31 cellular contexts compared by ENCODE assay signal in the genomic region with DNA sequence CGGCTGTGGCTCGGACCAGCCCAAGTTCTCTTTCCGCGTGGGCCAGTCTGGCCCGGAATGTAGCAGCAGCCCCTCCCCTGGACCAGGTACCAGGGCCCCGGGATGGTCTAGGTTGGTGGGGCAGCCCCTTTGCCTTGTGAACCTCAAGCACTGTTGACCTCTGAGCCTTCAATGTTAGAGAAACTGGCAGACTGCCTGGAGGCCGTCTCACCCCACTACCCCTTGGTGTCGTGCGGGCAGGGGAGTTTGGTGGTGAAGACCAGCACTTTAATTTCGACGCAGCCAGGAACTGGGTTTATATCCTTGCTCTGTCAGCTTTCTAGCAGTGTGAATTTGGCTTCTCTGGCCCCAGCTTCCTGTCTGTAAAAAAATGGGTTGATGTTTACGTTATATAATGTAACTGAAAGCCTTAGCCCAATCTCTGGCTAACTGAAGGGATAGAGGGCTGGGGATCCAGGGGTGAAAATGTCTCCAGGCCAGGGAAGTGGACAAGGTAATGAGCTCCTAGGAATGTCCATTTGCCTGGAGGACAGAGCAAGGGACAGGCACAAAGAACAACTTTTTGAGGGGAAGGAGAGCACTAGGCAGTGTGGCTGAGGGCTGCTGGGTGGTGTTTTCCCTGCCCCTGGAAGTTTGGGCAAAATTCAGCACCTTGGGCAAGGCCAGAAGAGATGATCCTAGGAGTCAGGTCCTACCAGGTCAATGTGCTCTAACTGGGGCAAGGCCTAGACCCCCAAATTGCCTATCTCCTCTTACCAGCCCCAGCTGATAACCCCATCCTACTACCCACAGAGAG. TPM values are rescaled to one million over a fixed set of nuclear protein-coding genes. Genes with fewer than 3 reads are reported as not detected.
DNase-seq lines count a peak whose midpoint lies in the region; ATAC-seq, FAIRE-seq and TF ChIP-seq lines count a peak whose summit lies in the region.
"Had no signal": no experiment of that assay in that cellular context is flagged by ENCODE, and none has a peak within 500 bp of the region (broad histone marks: within the 10 kb centered on the region; RNA-seq: fewer than 3 reads in every experiment).

No MANE protein-coding gene starts in this region.

- DNase-seq in HepG2 (ENCODE audit: low spot score), result no peak
- DNase-seq in right lobe of liver, result no peak
- DNase-seq in RWPE1 (ENCODE audit: low spot score), result no peak
- no peak for DNase-seq in H1 (ENCODE audit: low read depth in 1 of 2, low spot score in 2 of 2)
- peak; percentile 20 to 53 for DNase-seq in aorta
- DNase-seq in MG63, result no peak
- no peak for DNase-seq in posterior vena cava (ENCODE audit: low spot score)
- no peak for DNase-seq in NCI-H2029 (lab: John Stamatoyannopoulos, UW)
- DNase-seq: activated CD4-positive, CD25-positive, alpha-beta regulatory T cell; activated gamma-delta T cell treated with Interleukin-2 at 50 U/mL for 16 hours; activated T-cell treated with anti-CD3 and anti-CD28 coated beads for 4 hours; amniotic stem cell; foreskin keratinocyte; GOT3; NCI-H1105 treated with DMSO at 0.1 percent for 48 hours; NCI-H1930; NCI-H526; NK-92 treated with Interleukin-12 subunit alpha and Interleukin-12 subunit beta, amount 100 ng/mL, for 24 hours; PC-9; SHP77 treated with DMSO at 0.1 percent for 48 hours; sigmoid colon; stimulated activated CD4-positive, alpha-beta T cell treated with anti-CD3 and anti-CD28 coated beads, Interleukin-4, amount 100 ng/mL, for 4 hours; stimulated activated naive CD4-positive, alpha-beta T cell; testis had no signal

- no peak overlapping the region for H2BK15ac ChIP-seq in H1 (ENCODE audit: low read length)

- TF ChIP-seq RAD21 in HepG2 (CRISPR knock-in tag; IDR thresholded peaks at IDR 0.05), result no peak
- TF ChIP-seq RAD21 in H1 (IDR thresholded peaks at IDR 0.05 in 1 of 2, conservative IDR thresholded peaks at IDR 0.05 in 1 of 2; ENCODE audit: low read depth in 2 of 2, low read length in 2 of 2), result no peak

- peaks cover 19 to 32% of the 10 kb centered on the region in 2 experiments; a peak in 4 of 5 replicates for H3K36me3 ChIP-seq in HepG2 (replicated peaks in 1 of 2; ENCODE audit: control insufficient read depth in 1 of 2, insufficient read depth in 2 of 2, low read length in 2 of 2)
- H3K36me3 ChIP-seq in right lobe of liver, result peaks cover 0 to 38% (median 17%) of the 10 kb centered on the region in 4 donors
- H3K36me3 ChIP-seq in H1 (ENCODE audit: control insufficient read depth in 2 of 4, insufficient read depth in 4 of 4, low read length in 3 of 4), result peaks cover 14 to 37% (median 23%) of the 10 kb centered on the region in 4 experiments; a peak in 6 of 8 replicates
- H3K36me3 ChIP-seq in aorta (ENCODE audit: control insufficient read depth in 1 of 2, insufficient read depth in 2 of 2, low read length in 1 of 2), result peaks cover 3 to 9% of the 10 kb centered on the region in 2 donors
- peaks cover 13% of the 10 kb centered on the region for H3K36me3 ChIP-seq in MG63

- no peak overlapping the region for H3K23ac ChIP-seq in H1 (ENCODE audit: insufficient read length)

- POLR2A ChIA-PET in HepG2 (lab: Yijun Ruan, JAX), result no interaction called here
- POLR2A ChIA-PET in RWPE1 (lab: Yijun Ruan, JAX; ENCODE audit: low non-redundant PET), result no interaction called here
- POLR2A ChIA-PET in H1 (lab: Charles Lee; ENCODE audit: partially characterized antibody), result interaction anchor here (0.5 to 3.3 kb wide), 8 partner anchors 8 to 244 kb away, joined by 3 to 12 read pairs (median 5); partner anchors contain the start of genes MCRS1 and SPATS2

- H3K4me1 ChIP-seq in HepG2 (ENCODE audit: insufficient read depth, low read length) (peaks cover 29% of the 10 kb centered on the region), right lobe of liver (peaks cover 0 to 8% (median 0%) of the 10 kb centered on the region in 4 donors), H1 (replicated peaks in 1 of 4; ENCODE audit: control insufficient read depth in 3 of 4, insufficient read depth in 4 of 4, low read length in 3 of 4) (no peaks in the 10 kb centered on the region; a peak in 1 of 7 replicates), aorta (ENCODE audit: control insufficient read depth in 1 of 2, insufficient read depth in 2 of 2, low read length in 2 of 2) (no peaks in the 10 kb centered on the region)
- H3K4me1 ChIP-seq: foreskin keratinocyte, sigmoid colon, testis, vagina had no signal

- H3K9me3 ChIP-seq in HepG2 (ENCODE audit: low read length) (no peaks in the 10 kb centered on the region), right lobe of liver (no peaks in the 10 kb centered on the region), H1 (ENCODE audit: insufficient read depth in 2 of 2, low read depth in 1 of 2, low read length in 1 of 2) (no peaks in the 10 kb centered on the region), aorta (ENCODE audit: control insufficient read depth, low read length) (no peaks in the 10 kb centered on the region), MG63 (no peaks in the 10 kb centered on the region)
- H3K9me3 ChIP-seq: BLaER1 treated with 17β-estradiol and CSF1 and Interleukin-3, amounts not matched to agents 10 nM and 100 nM; esophagus muscularis mucosa; sigmoid colon; testis; vagina had no signal

- H4K8ac ChIP-seq in H1 (ENCODE audit: extremely low read depth, insufficient read depth, low read length), result peak overlapping the region; percentile 12; the same call in 1 of the 2 replicates

- WGBS in HepG2 (ENCODE audit: low lambda C conversion rate), result 73% methylated on average over 12 of the region's 12 CpGs
- WGBS in right lobe of liver (ENCODE audit: insufficient coverage, low coverage, low lambda C conversion rate, missing lambda C conversion rate), result 49% methylated on average over 7 of the region's 12 CpGs
- 93% methylated on average over 10 of the region's 12 CpGs; no CpG with 5 or more reads in 1 of the 2 experiments for WGBS in H1 (ENCODE audit: extremely low coverage in 1 of 2, insufficient coverage in 1 of 2, insufficient read length in 1 of 2, insufficient replicate concordance in 2 of 2, low coverage in 1 of 2, low lambda C conversion rate in 2 of 2, missing lambda C conversion rate in 1 of 2), 2 experiments
- WGBS in aorta, 2 donors, result 80 to 81% methylated on average over 12 of the region's 12 CpGs

- no peak overlapping the region for H3K4ac ChIP-seq in H1 (replicated peaks; ENCODE audit: insufficient read length, low read depth, low read length)

- H2BK20ac ChIP-seq in H1 (ENCODE audit: low read length), result no peak overlapping the region

- TF ChIP-seq CTCF in HepG2 (CRISPR knock-in tag; IDR thresholded peaks at IDR 0.05) (no peak), right lobe of liver (IDR thresholded peaks at IDR 0.05) (no peak), RWPE1 (conservative IDR thresholded peaks at IDR 0.05; ENCODE audit: low read depth) (no peak), H1 (IDR thresholded peaks at IDR 0.05; ENCODE audit: control extremely low read depth in 1 of 3, insufficient read depth in 1 of 3, low read depth in 1 of 3, low read length in 3 of 3) (no peak)

- no peak overlapping the region for H4K91ac ChIP-seq in H1 (replicated peaks; ENCODE audit: insufficient read length, low read length)

- no peak overlapping the region for H2BK120ac ChIP-seq in H1 (replicated peaks; ENCODE audit: low read depth, low read length)

- H3K79me2 ChIP-seq in HepG2 (ENCODE audit: insufficient read depth, low read length) (no peaks in the 10 kb centered on the region), H1 (ENCODE audit: control insufficient read depth in 1 of 2, insufficient read depth in 2 of 2, low read length in 2 of 2) (no peaks in the 10 kb centered on the region)

- peak; percentile 10; the same call in 2 of the 3 replicates for ATAC-seq in HepG2
- no peak for ATAC-seq in right lobe of liver
- no peak for ATAC-seq in aorta (ENCODE audit: low FRiP score)
- ATAC-seq: foreskin keratinocyte, GM12878 had no signal

- TF ChIP-seq POLR2A in HepG2 (IDR thresholded peaks at IDR 0.05; ENCODE audit: insufficient read depth in 1 of 2, low read depth in 2 of 2, low read length in 2 of 2), result no peak
- TF ChIP-seq POLR2A in right lobe of liver (IDR thresholded peaks at IDR 0.05), result no peak
- no peak for TF ChIP-seq POLR2A in H1 (IDR thresholded peaks at IDR 0.05; ENCODE audit: control extremely low read depth in 1 of 2, low read depth in 2 of 2, low read length in 2 of 2)

- no peak overlapping the region for H3K4me3 ChIP-seq in HepG2 (replicated peaks in 1 of 3; ENCODE audit: insufficient read depth in 1 of 3, low read depth in 2 of 3, low read length in 3 of 3)
- H3K4me3 ChIP-seq in right lobe of liver, result no peak overlapping the region
- H3K4me3 ChIP-seq in H1 (ENCODE audit: extremely low read depth in 1 of 4, insufficient read depth in 2 of 4, low read depth in 3 of 4, low read length in 4 of 4), result no peak overlapping the region
- no peak overlapping the region for H3K4me3 ChIP-seq in aorta (ENCODE audit: low read length in 2 of 2)
- H3K4me3 ChIP-seq in MG63, result no peak overlapping the region
- H3K4me3 ChIP-seq: BLaER1 treated with 17β-estradiol and CSF1 and Interleukin-3, amounts not matched to agents 10 nM and 100 nM; cardiac muscle cell; esophagus muscularis mucosa; GM12878; PC-9; sigmoid colon; testis; vagina had no signal

- no peak overlapping the region for H2BK5ac ChIP-seq in H1 (ENCODE audit: low read depth, low read length)

- H3K56ac ChIP-seq in H1 (replicated peaks; ENCODE audit: insufficient read length, low read depth, low read length), result no peak overlapping the region

- intact Hi-C loops in HepG2 (cut with micrococcal nuclease; ENCODE audit: unreplicated experiment) (no loop called here), right lobe of liver (cut with DNase I) (no loop called here), aorta (cut with DNase I) (no loop called here), posterior vena cava (cut with DNase I) (no loop called here)

- no peak overlapping the region for H3K14ac ChIP-seq in H1 (ENCODE audit: insufficient read length)

- no peak overlapping the region for H3K18ac ChIP-seq in H1 (ENCODE audit: extremely low read depth, low read length)

- in situ Hi-C loops in HepG2 (cut with HindIII; ENCODE audit: extremely low pct_ligation_motif_present, low pct_unique_long_range_greater_than_20kb), result no loop called here

- no TSS peak for BruUV-seq in HepG2 (replicated peaks; lab: Mats Ljungman, UMichigan)

- H3K9ac ChIP-seq in HepG2 (ENCODE audit: insufficient read depth, low read depth, low read length) (no peak overlapping the region), H1 (replicated peaks in 1 of 4; ENCODE audit: extremely low read depth in 1 of 4, low read depth in 3 of 4, low read length in 3 of 4) (no peak overlapping the region)
- H3K9ac ChIP-seq: BLaER1 treated with 17β-estradiol and CSF1 and Interleukin-3, amounts not matched to agents 10 nM and 100 nM had no signal

- no peak overlapping the region for H4K5ac ChIP-seq in H1 (ENCODE audit: insufficient read length, low read depth, low read length)

- CTCF ChIA-PET in HepG2 (lab: Yijun Ruan, JAX; ENCODE audit: low intra/inter-chr PET ratio, low total read pairs), result no interaction called here
- CTCF ChIA-PET in RWPE1 (lab: Yijun Ruan, JAX), result interaction anchor here (0.6 to 0.8 kb wide), 3 partner anchors 14 to 114 kb away, joined by 3 read pairs; no protein-coding TSS in a partner anchor
- CTCF ChIA-PET in H1 (lab: Charles Lee; ENCODE audit: partially characterized antibody), result interaction anchor here (1.1 to 14.0 kb wide), 11 partner anchors 8 to 214 kb away, joined by 3 to 171 read pairs (median 4); partner anchors contain the start of gene MCRS1

- H3K27me3 ChIP-seq in HepG2 (ENCODE audit: control insufficient read depth in 1 of 2, insufficient read depth in 2 of 2, low read length in 2 of 2) (no peaks in the 10 kb centered on the region), right lobe of liver (no peaks in the 10 kb centered on the region), H1 (replicated peaks in 1 of 4; ENCODE audit: control insufficient read depth in 3 of 4, extremely low read depth in 1 of 4, insufficient read depth in 3 of 4, low read length in 3 of 4) (peaks cover 0 to 2% (median 0%) of the 10 kb centered on the region in 4 experiments; a peak in 2 of 7 replicates), aorta (ENCODE audit: control insufficient read depth in 1 of 2, insufficient read depth in 2 of 2, low read length in 1 of 2) (no peaks in the 10 kb centered on the region), MG63 (no peaks in the 10 kb centered on the region)
- H3K27me3 ChIP-seq: BLaER1 treated with 17β-estradiol and CSF1 and Interleukin-3, amounts not matched to agents 10 nM and 100 nM; esophagus muscularis mucosa; sigmoid colon; testis; vagina had no signal

- FAIRE-seq in HepG2 (lab: Jason Lieb, UNC) (no peak), H1 (lab: Jason Lieb, UNC) (no peak)
- FAIRE-seq: D721Med, GM12878 had no signal

- H4K20me1 ChIP-seq in HepG2 (ENCODE audit: insufficient read depth, low read length) (no peaks in the 10 kb centered on the region), H1 (replicated peaks in 1 of 2; ENCODE audit: control insufficient read depth in 1 of 2, insufficient read depth in 2 of 2, low read length in 2 of 2) (peaks cover 0 to 5% of the 10 kb centered on the region in 2 experiments)

- H3K27ac ChIP-seq in HepG2 (ENCODE audit: extremely low read length, insufficient read depth, low read length) (peak overlapping the region; percentile 0), right lobe of liver (no peak overlapping the region), RWPE1 (peak overlapping the region; percentile 27), H1 (ENCODE audit: low read depth, low read length) (no peak overlapping the region), aorta (ENCODE audit: low read depth in 1 of 2, low read length in 2 of 2) (no peak overlapping the region)
- H3K27ac ChIP-seq: BLaER1 treated with 17β-estradiol and CSF1 and Interleukin-3, amounts not matched to agents 10 nM and 100 nM; cardiac muscle cell; esophagus muscularis mucosa; foreskin keratinocyte; PC-9; sigmoid colon; testis; vagina had no signal

- no peak overlapping the region for H2AK5ac ChIP-seq in H1 (ENCODE audit: low read depth, low read length)

- no peak overlapping the region for H2AFZ ChIP-seq in HepG2 (ENCODE audit: low read length)
- H2AFZ ChIP-seq in H1 (ENCODE audit: low read length), result no peak overlapping the region
- H2AFZ ChIP-seq: PC-9 had no signal

- no peaks in the 10 kb centered on the region for H3K23me2 ChIP-seq in H1 (ENCODE audit: low read depth, low read length)

- H3K4me2 ChIP-seq in HepG2 (ENCODE audit: low read depth, low read length), result no peak overlapping the region
- no peak overlapping the region for H3K4me2 ChIP-seq in H1 (ENCODE audit: insufficient read depth in 1 of 2, low read depth in 2 of 2, low read length in 2 of 2)
- H3K4me2 ChIP-seq: BLaER1 treated with 17β-estradiol and CSF1 and Interleukin-3, amounts not matched to agents 10 nM and 100 nM; PC-9 had no signal

- TF ChIP-seq EP300 in HepG2 (IDR thresholded peaks at IDR 0.05; ENCODE audit: low read depth in 2 of 2, low read length in 2 of 2) (no peak), HepG2 (CRISPR knock-in tag; IDR thresholded peaks at IDR 0.05; ENCODE audit: borderline replicate concordance) (no peak), H1 (IDR thresholded peaks at IDR 0.05; ENCODE audit: borderline replicate concordance in 1 of 2, low read depth in 2 of 2, low read length in 2 of 2) (no peak)

- no peak overlapping the region for H2BK12ac ChIP-seq in H1 (ENCODE audit: low read depth, low read length)

- no peaks in the 10 kb centered on the region for H3K79me1 ChIP-seq in H1 (ENCODE audit: low read depth, low read length)

RNA-seq across cellular contexts. Expression of gene MCRS1, which starts 11.4 kb away (rescaled TPM):
- total RNA-seq in HepG2 (2016; rRNA removed; fragmentation: Illumina TruSeq; extraction: Trizol) (66.3 and 76.8 TPM in 2 replicates), right lobe of liver (10 to 100 TPM; 16.0 to 23.0 (median 20.4) TPM), aorta (10 to 100 TPM; 34.7 to 44.0 TPM), posterior vena cava (10 to 100 TPM; 37.3 to 38.1 TPM)
- 32.9 and 37.0 TPM in 2 replicates for total RNA-seq in HepG2 (2016; cell fraction: cytosol; rRNA removed; fragmentation: Illumina TruSeq; extraction: Trizol; ENCODE audit: low read depth)
- 64.5 and 67.8 TPM in 2 replicates for total RNA-seq in HepG2 (2016; cell fraction: insoluble cytoplasmic fraction; rRNA removed; fragmentation: Illumina TruSeq; extraction: Trizol)
- total RNA-seq in HepG2 (2016; cell fraction: membrane; rRNA removed; fragmentation: Illumina TruSeq; extraction: Trizol), result 57.5 and 79.5 TPM in 2 replicates
- 53.8 and 61.6 TPM in 2 replicates for total RNA-seq in HepG2 (2016; cell fraction: nucleus; rRNA removed; fragmentation: Illumina TruSeq; extraction: Trizol)
- polyA plus RNA-seq in HepG2 (2011; rRNA removed) (51.0 and 51.1 TPM in 2 replicates), H1 (2011; rRNA removed) (139 and 170 TPM in 2 replicates), aorta (10 to 100 TPM; 27.5 to 99.2 TPM)
- polyA plus RNA-seq in HepG2 (2011; cell fraction: cytosol; rRNA removed), result 42.1 and 59.2 TPM in 2 replicates
- 183 and 211 TPM in 2 replicates for polyA plus RNA-seq in HepG2 (2011; cell fraction: nucleus; rRNA removed)
- 23.8 and 25.1 TPM in 2 replicates for polyA plus RNA-seq in HepG2 (2012)
- polyA plus RNA-seq in HepG2 (2016; cell fraction: cytosol; fragmentation: Illumina TruSeq; extraction: Trizol; ENCODE audit: low read depth), result 23.7 and 32.2 TPM in 2 replicates
- polyA plus RNA-seq in HepG2 (2016; cell fraction: insoluble cytoplasmic fraction; fragmentation: Illumina TruSeq; extraction: Trizol; ENCODE audit: low read depth), result 64.6 and 74.5 TPM in 2 replicates
- polyA plus RNA-seq in HepG2 (2016; cell fraction: membrane; fragmentation: Illumina TruSeq; extraction: Trizol; ENCODE audit: low read depth), result 48.0 and 61.2 TPM in 2 replicates
- 102 and 107 TPM in 2 replicates for polyA plus RNA-seq in HepG2 (2016; cell fraction: nucleus; fragmentation: Illumina TruSeq; extraction: Trizol; ENCODE audit: insufficient read depth, low read depth)
- 111 and 194 TPM in 2 replicates for polyA minus RNA-seq in HepG2 (2011; rRNA and poly(A)+ RNA removed; ENCODE audit: low replicate concordance)
- 18.1 and 20.3 TPM in 2 replicates for polyA minus RNA-seq in HepG2 (2011; cell fraction: cytosol; rRNA and poly(A)+ RNA removed)
- polyA minus RNA-seq in HepG2 (2011; cell fraction: nucleus; rRNA and poly(A)+ RNA removed), result 29.8 and 41.8 TPM in 2 replicates
- 90.3 and 92.5 TPM in 2 replicates for total RNA-seq in H1 (2021; fragmentation: NEBNext Ultra II Directional; extraction: Animal tissue kit (Norgen Biotek cat#: 25700))
- polyA plus RNA-seq in H1 (2011; cell fraction: cytosol; rRNA removed), result 135 TPM
- 210 TPM for polyA plus RNA-seq in H1 (2011; cell fraction: nucleus; rRNA removed)
- 51.5 to 92.0 TPM (median 89.3 TPM) in 4 replicates for polyA plus RNA-seq in H1 (2012, experiment 1 of 2)
- polyA plus RNA-seq in H1 (2012, experiment 2 of 2), result 112 TPM
- polyA plus RNA-seq in H1 (2013, experiment 1 of 2), result 54.6 TPM
- 56.7 TPM for polyA plus RNA-seq in H1 (2013, experiment 2 of 2)
- 83.5 and 103 TPM in 2 replicates for polyA minus RNA-seq in H1 (2011; rRNA and poly(A)+ RNA removed)
- 48.8 TPM for polyA minus RNA-seq in H1 (2011; cell fraction: cytosol; rRNA and poly(A)+ RNA removed)
- 55.8 TPM for polyA minus RNA-seq in H1 (2011; cell fraction: nucleus; rRNA and poly(A)+ RNA removed)
- 54.4 and 107 TPM in 2 replicates for total RNA-seq in MG63 (2014; rRNA removed; shearing (Covaris generic); ENCODE audit: low replicate concordance)

RNA-seq across cellular contexts. Expression of gene KCNH3, which starts 17.8 kb away (rescaled TPM):
- total RNA-seq in HepG2 (2016; rRNA removed; fragmentation: Illumina TruSeq; extraction: Trizol), result 0.07 and 0.13 TPM in 2 replicates
- not detected in 2 replicates for total RNA-seq in HepG2 (2016; cell fraction: cytosol; rRNA removed; fragmentation: Illumina TruSeq; extraction: Trizol; ENCODE audit: low read depth)
- 0.06 and 0.09 TPM in 2 replicates for total RNA-seq in HepG2 (2016; cell fraction: insoluble cytoplasmic fraction; rRNA removed; fragmentation: Illumina TruSeq; extraction: Trizol)
- total RNA-seq in HepG2 (2016; cell fraction: membrane; rRNA removed; fragmentation: Illumina TruSeq; extraction: Trizol), result not detected in 2 replicates
- not detected in 2 replicates for total RNA-seq in HepG2 (2016; cell fraction: nucleus; rRNA removed; fragmentation: Illumina TruSeq; extraction: Trizol)
- 0.01 and 0.03 TPM in 2 replicates for polyA plus RNA-seq in HepG2 (2011; rRNA removed)
- polyA plus RNA-seq in HepG2 (2011; cell fraction: cytosol; rRNA removed), result 0.04 TPM in 1 of 2 replicates, not detected in the other
- 0.05 and 0.23 TPM in 2 replicates for polyA plus RNA-seq in HepG2 (2011; cell fraction: nucleus; rRNA removed)
- 0.08 TPM in 1 of 2 replicates, not detected in the other for polyA plus RNA-seq in HepG2 (2012)
- polyA plus RNA-seq in HepG2 (2016; cell fraction: cytosol; fragmentation: Illumina TruSeq; extraction: Trizol; ENCODE audit: low read depth), result not detected in 2 replicates
- not detected in 2 replicates for polyA plus RNA-seq in HepG2 (2016; cell fraction: insoluble cytoplasmic fraction; fragmentation: Illumina TruSeq; extraction: Trizol; ENCODE audit: low read depth)
- 0.32 TPM in 1 of 2 replicates, not detected in the other for polyA plus RNA-seq in HepG2 (2016; cell fraction: membrane; fragmentation: Illumina TruSeq; extraction: Trizol; ENCODE audit: low read depth)
- 0.48 TPM in 1 of 2 replicates, not detected in the other for polyA plus RNA-seq in HepG2 (2016; cell fraction: nucleus; fragmentation: Illumina TruSeq; extraction: Trizol; ENCODE audit: insufficient read depth, low read depth)
- polyA minus RNA-seq in HepG2 (2011; rRNA and poly(A)+ RNA removed; ENCODE audit: low replicate concordance), result not detected in 2 replicates
- not detected in 2 replicates for polyA minus RNA-seq in HepG2 (2011; cell fraction: cytosol; rRNA and poly(A)+ RNA removed)
- polyA minus RNA-seq in HepG2 (2011; cell fraction: nucleus; rRNA and poly(A)+ RNA removed), result not detected in 2 replicates
- total RNA-seq in right lobe of liver, result under 1 TPM in 3 of 6 experiments, not detected in 3; 0.09 to 0.25 (median 0.16) TPM
- 0.24 and 0.36 TPM in 2 replicates for total RNA-seq in H1 (2021; fragmentation: NEBNext Ultra II Directional; extraction: Animal tissue kit (Norgen Biotek cat#: 25700))
- polyA plus RNA-seq in H1 (2011; rRNA removed), result 0.47 and 0.50 TPM in 2 replicates
- polyA plus RNA-seq in H1 (2011; cell fraction: cytosol; rRNA removed), result 0.50 TPM
- polyA plus RNA-seq in H1 (2011; cell fraction: nucleus; rRNA removed), result 1.6 TPM
- polyA plus RNA-seq in H1 (2012, experiment 1 of 2), result 0.24 to 0.67 TPM (median 0.60 TPM) in 3 of 4 replicates, not detected in the other
- 0.18 TPM for polyA plus RNA-seq in H1 (2012, experiment 2 of 2)
- 0.36 TPM for polyA plus RNA-seq in H1 (2013, experiment 1 of 2)
- 0.15 TPM for polyA plus RNA-seq in H1 (2013, experiment 2 of 2)
- polyA minus RNA-seq in H1 (2011; rRNA and poly(A)+ RNA removed), result 0.17 and 0.19 TPM in 2 replicates
- polyA minus RNA-seq in H1 (2011; cell fraction: cytosol; rRNA and poly(A)+ RNA removed), result not detected
- polyA minus RNA-seq in H1 (2011; cell fraction: nucleus; rRNA and poly(A)+ RNA removed), result 0.80 TPM
- 1 to 10 TPM in 1 of 2 donors, under 1 TPM in 1; 0.10 to 1.7 TPM for total RNA-seq in aorta
- polyA plus RNA-seq in aorta, result 1 to 10 TPM in 1 of 2 donors, under 1 TPM in 1; 0.31 to 1.5 TPM
- total RNA-seq in MG63 (2014; rRNA removed; shearing (Covaris generic); ENCODE audit: low replicate concordance), result not detected in 2 replicates
- under 1 TPM; 0.10 to 0.28 TPM for total RNA-seq in posterior vena cava
- total RNA-seq: MCF 10A, PC-9, vagina had no signal

RNA-seq across cellular contexts. Expression of gene FAM186B, which starts 48.9 kb away (rescaled TPM):
- 0.17 and 0.20 TPM in 2 replicates for total RNA-seq in HepG2 (2016; rRNA removed; fragmentation: Illumina TruSeq; extraction: Trizol)
- not detected in 2 replicates for total RNA-seq in HepG2 (2016; cell fraction: cytosol; rRNA removed; fragmentation: Illumina TruSeq; extraction: Trizol; ENCODE audit: low read depth)
- 0.21 and 0.30 TPM in 2 replicates for total RNA-seq in HepG2 (2016; cell fraction: insoluble cytoplasmic fraction; rRNA removed; fragmentation: Illumina TruSeq; extraction: Trizol)
- 0.14 and 0.15 TPM in 2 replicates for total RNA-seq in HepG2 (2016; cell fraction: membrane; rRNA removed; fragmentation: Illumina TruSeq; extraction: Trizol)
- total RNA-seq in HepG2 (2016; cell fraction: nucleus; rRNA removed; fragmentation: Illumina TruSeq; extraction: Trizol), result 0.16 TPM in 1 of 2 replicates, not detected in the other
- polyA plus RNA-seq in HepG2 (2011; rRNA removed), result 0.05 and 0.07 TPM in 2 replicates
- 0.03 and 0.12 TPM in 2 replicates for polyA plus RNA-seq in HepG2 (2011; cell fraction: cytosol; rRNA removed)
- polyA plus RNA-seq in HepG2 (2011; cell fraction: nucleus; rRNA removed), result 0.07 and 0.08 TPM in 2 replicates
- polyA plus RNA-seq in HepG2 (2012), result 0.19 and 0.44 TPM in 2 replicates
- polyA plus RNA-seq in HepG2 (2016; cell fraction: cytosol; fragmentation: Illumina TruSeq; extraction: Trizol; ENCODE audit: low read depth), result not detected in 2 replicates
- polyA plus RNA-seq in HepG2 (2016; cell fraction: insoluble cytoplasmic fraction; fragmentation: Illumina TruSeq; extraction: Trizol; ENCODE audit: low read depth), result 0.20 and 0.25 TPM in 2 replicates
- 0.14 and 0.23 TPM in 2 replicates for polyA plus RNA-seq in HepG2 (2016; cell fraction: membrane; fragmentation: Illumina TruSeq; extraction: Trizol; ENCODE audit: low read depth)
- not detected in 2 replicates for polyA plus RNA-seq in HepG2 (2016; cell fraction: nucleus; fragmentation: Illumina TruSeq; extraction: Trizol; ENCODE audit: insufficient read depth, low read depth)
- 0.22 TPM in 1 of 2 replicates, not detected in the other for polyA minus RNA-seq in HepG2 (2011; rRNA and poly(A)+ RNA removed; ENCODE audit: low replicate concordance)
- not detected in 2 replicates for polyA minus RNA-seq in HepG2 (2011; cell fraction: cytosol; rRNA and poly(A)+ RNA removed)
- 0.25 TPM in 1 of 2 replicates, not detected in the other for polyA minus RNA-seq in HepG2 (2011; cell fraction: nucleus; rRNA and poly(A)+ RNA removed)
- total RNA-seq in right lobe of liver, result 1 to 10 TPM in 1 of 6 experiments, under 1 TPM in 5; 0.24 to 1.4 (median 0.71) TPM
- total RNA-seq in H1 (2021; fragmentation: NEBNext Ultra II Directional; extraction: Animal tissue kit (Norgen Biotek cat#: 25700)), result 0.21 and 0.73 TPM in 2 replicates
- 0.12 and 0.13 TPM in 2 replicates for polyA plus RNA-seq in H1 (2011; rRNA removed)
- 0.28 TPM for polyA plus RNA-seq in H1 (2011; cell fraction: cytosol; rRNA removed)
- 0.34 TPM for polyA plus RNA-seq in H1 (2011; cell fraction: nucleus; rRNA removed)
- 0.52 to 0.70 TPM (median 0.58 TPM) in 4 replicates for polyA plus RNA-seq in H1 (2012, experiment 1 of 2)
- polyA plus RNA-seq in H1 (2012, experiment 2 of 2), result 0.09 TPM
- polyA plus RNA-seq in H1 (2013, experiment 1 of 2), result 0.18 TPM
- polyA plus RNA-seq in H1 (2013, experiment 2 of 2), result 0.09 TPM
- 0.41 and 0.46 TPM in 2 replicates for polyA minus RNA-seq in H1 (2011; rRNA and poly(A)+ RNA removed)
- polyA minus RNA-seq in H1 (2011; cell fraction: cytosol; rRNA and poly(A)+ RNA removed), result not detected
- polyA minus RNA-seq in H1 (2011; cell fraction: nucleus; rRNA and poly(A)+ RNA removed), result 0.20 TPM
- under 1 TPM; 0.23 to 0.30 TPM for total RNA-seq in aorta
- polyA plus RNA-seq in aorta, result under 1 TPM in 1 of 2 donors, not detected in 1; 0.26 TPM
- total RNA-seq in MG63 (2014; rRNA removed; shearing (Covaris generic); ENCODE audit: low replicate concordance), result not detected in 2 replicates
- total RNA-seq in posterior vena cava, result under 1 TPM in 1 of 2 donors, not detected in 1; 0.14 TPM
- total RNA-seq: vagina had no signal

Comparison
In these comparisons a context has a peak if more than half of its experiments do, and no peak if none do; other contexts are left out.
1. H3K27ac ChIP-seq: peak in HepG2 (single experiment) and RWPE1 (single experiment); none in right lobe of liver (0 of 3), H1 (single experiment) and aorta (0 of 2).
2. DNase-seq: peak in aorta (2 of 2); none in HepG2 (single experiment), right lobe of liver (0 of 3), RWPE1 (single experiment), H1 (0 of 2), MG63 (single experiment), posterior vena cava (single experiment) and NCI-H2029 (single experiment).